ENCODE assay signal across 25 cellular contexts in the genomic region with DNA sequence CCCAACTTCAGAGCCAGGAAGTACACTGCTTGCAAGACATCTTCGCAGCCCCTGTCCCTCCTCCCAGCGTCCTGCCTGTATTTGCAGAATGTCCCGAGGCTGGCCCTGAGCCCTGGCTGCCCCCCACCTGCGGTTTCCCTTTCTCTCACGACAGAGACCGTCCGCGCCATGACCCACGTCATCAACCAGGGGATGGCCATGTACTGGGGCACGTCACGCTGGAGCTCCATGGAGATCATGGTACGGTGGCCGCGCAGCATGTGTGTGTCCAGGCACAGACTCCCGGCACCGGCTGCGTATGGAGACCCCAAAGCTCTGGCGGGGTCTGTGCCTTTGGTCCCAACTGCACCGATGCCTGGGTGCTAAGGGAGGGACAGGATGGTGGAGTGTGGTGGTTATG. TPM values are rescaled to one million over a fixed set of nuclear protein-coding genes. Genes with fewer than 3 reads are reported as not detected.
DNase-seq lines count a peak whose midpoint lies in the region; ATAC-seq, FAIRE-seq and TF ChIP-seq lines count a peak whose summit lies in the region.
"Had no signal": no experiment of that assay in that cellular context is flagged by ENCODE, and none has a peak within 500 bp of the region (broad histone marks: within the 10 kb centered on the region; RNA-seq: fewer than 3 reads in every experiment).

No MANE protein-coding gene starts in this region.

- intact Hi-C loops in natural killer cell (cut with micrococcal nuclease) (no loop called here), kidney (cut with DNase I) (no loop called here)

- TF ChIP-seq CTCF in natural killer cell (IDR thresholded peaks at IDR 0.05), result no peak
- no peak for TF ChIP-seq CTCF in kidney (IDR thresholded peaks at IDR 0.05; ENCODE audit: borderline replicate concordance, extremely low read depth, insufficient read depth)
- TF ChIP-seq CTCF in progenitor cell of endocrine pancreas (IDR thresholded peaks at IDR 0.05; ENCODE audit: unreplicated experiment), result no peak

- H3K9ac ChIP-seq in kidney (ENCODE audit: low read length in 2 of 2), result no peak overlapping the region
- H3K9ac ChIP-seq: GM23248 had no signal

- no peaks in the 10 kb centered on the region for H3K9me3 Mint-ChIP-seq in activated naive CD4-positive, alpha-beta T cell treated with anti-CD3 and anti-CD28 coated beads, Interleukin-2, amount 10 ng/mL, durations not matched to agents 7 days and 5 days
- H3K9me3 Mint-ChIP-seq in natural killer cell, result no peaks in the 10 kb centered on the region
- no peaks in the 10 kb centered on the region for H3K9me3 Mint-ChIP-seq in natural killer cell treated with Interleukin-12 subunit alpha and Interleukin-12 subunit beta and Interleukin-15 and Interleukin-18, amount 100 ng/mL, for 72 hours
- H3K9me3 Mint-ChIP-seq in progenitor cell of endocrine pancreas (ENCODE audit: low read depth), result no peaks in the 10 kb centered on the region
- H3K9me3 Mint-ChIP-seq: CD8-positive, alpha-beta memory T cell; H9; HFFc6 had no signal

- no peak for DNase-seq in activated naive CD4-positive, alpha-beta T cell treated with anti-CD3 and anti-CD28 coated beads, Interleukin-2, amount 10 ng/mL, durations not matched to agents 7 days and 5 days
- DNase-seq in activated naive CD4-positive, alpha-beta T cell treated with anti-CD3 and anti-CD28 coated beads, Interleukin-2, amount 50 U/mL, for 16 hours, result no peak
- DNase-seq in natural killer cell (no peak), kidney (peak; percentile 69), progenitor cell of endocrine pancreas (ENCODE audit: low spot score, unreplicated experiment) (no peak)
- no peak for DNase-seq in natural killer cell treated with Interleukin-12 subunit alpha and Interleukin-12 subunit beta and Interleukin-15 and Interleukin-18, amount 100 ng/mL, for 72 hours (ENCODE audit: low spot score)
- DNase-seq: Calu3, DMS153, GM23248, H9, HFFc6, MG63, NCI-H1417, NCI-H1694 treated with DMSO at 0.1 percent for 48 hours, NCI-H2081 treated with DMSO at 0.1 percent for 48 hours, NCI-H446 treated with DMSO at 0.1 percent for 48 hours, NCI-H526 treated with DMSO at 0.1 percent for 48 hours, OCI-M1, RPMI8226 had no signal

- no peaks in the 10 kb centered on the region for H3K27me3 Mint-ChIP-seq in activated naive CD4-positive, alpha-beta T cell treated with anti-CD3 and anti-CD28 coated beads, Interleukin-2, amount 10 ng/mL, durations not matched to agents 7 days and 5 days
- H3K27me3 Mint-ChIP-seq in natural killer cell (ENCODE audit: low read depth in 2 of 2) (no peaks in the 10 kb centered on the region), progenitor cell of endocrine pancreas (no peaks in the 10 kb centered on the region)
- H3K27me3 Mint-ChIP-seq in natural killer cell treated with Interleukin-12 subunit alpha and Interleukin-12 subunit beta and Interleukin-15 and Interleukin-18, amount 100 ng/mL, for 72 hours, result no peaks in the 10 kb centered on the region

- no peak for FAIRE-seq in kidney (lab: Jason Lieb, UNC)
- FAIRE-seq: A204.1, GM12892, GM18507 had no signal

- no peaks in the 10 kb centered on the region for H3K9me3 ChIP-seq in kidney (ENCODE audit: control insufficient read depth in 1 of 2, low read length in 2 of 2)
- H3K9me3 ChIP-seq: MG63 had no signal

- CTCF ChIA-PET in activated naive CD4-positive, alpha-beta T cell treated with anti-CD3 and anti-CD28 coated beads, Interleukin-2, amount 10 ng/mL, durations not matched to agents 7 days and 5 days (lab: Charles Lee), result no interaction called here

- H3K36me3 ChIP-seq in kidney (ENCODE audit: control insufficient read depth in 1 of 2, insufficient read depth in 2 of 2, low read length in 2 of 2), result peaks cover 0 to 3% of the 10 kb centered on the region in 2 donors
- H3K36me3 ChIP-seq: MG63 had no signal

- H3K27ac ChIP-seq in kidney (ENCODE audit: low read depth in 2 of 2, low read length in 2 of 2), result no peak overlapping the region
- H3K27ac ChIP-seq: C4-2B, GM23248 had no signal

- no peak overlapping the region for H3K4me3 ChIP-seq in kidney (ENCODE audit: low read length in 2 of 2)
- H3K4me3 ChIP-seq: GM23248, MG63 had no signal

- H3K36me3 Mint-ChIP-seq in activated naive CD4-positive, alpha-beta T cell treated with anti-CD3 and anti-CD28 coated beads, Interleukin-2, amount 10 ng/mL, durations not matched to agents 7 days and 5 days, result peaks cover 40% of the 10 kb centered on the region
- H3K36me3 Mint-ChIP-seq in natural killer cell (peaks cover 7% of the 10 kb centered on the region), progenitor cell of endocrine pancreas (ENCODE audit: insufficient read depth) (no peaks in the 10 kb centered on the region)
- peaks cover 5% of the 10 kb centered on the region for H3K36me3 Mint-ChIP-seq in natural killer cell treated with Interleukin-12 subunit alpha and Interleukin-12 subunit beta and Interleukin-15 and Interleukin-18, amount 100 ng/mL, for 72 hours

- no peaks in the 10 kb centered on the region for H3K4me1 Mint-ChIP-seq in activated naive CD4-positive, alpha-beta T cell treated with anti-CD3 and anti-CD28 coated beads, Interleukin-2, amount 10 ng/mL, durations not matched to agents 7 days and 5 days
- H3K4me1 Mint-ChIP-seq in natural killer cell (peaks cover 5 to 16% of the 10 kb centered on the region in 2 donors), progenitor cell of endocrine pancreas (ENCODE audit: low read depth) (no peaks in the 10 kb centered on the region)
- peaks cover 0 to 6% of the 10 kb centered on the region in 2 donors for H3K4me1 Mint-ChIP-seq in natural killer cell treated with Interleukin-12 subunit alpha and Interleukin-12 subunit beta and Interleukin-15 and Interleukin-18, amount 100 ng/mL, for 72 hours (ENCODE audit: low read depth in 2 of 2)

- no peaks in the 10 kb centered on the region for H3K4me1 ChIP-seq in kidney (ENCODE audit: control insufficient read depth in 1 of 2, insufficient read depth in 1 of 2, low read depth in 1 of 2, low read length in 2 of 2)

- H3K4me3 Mint-ChIP-seq in activated naive CD4-positive, alpha-beta T cell treated with anti-CD3 and anti-CD28 coated beads, Interleukin-2, amount 10 ng/mL, durations not matched to agents 7 days and 5 days, result no peak overlapping the region
- H3K4me3 Mint-ChIP-seq in natural killer cell (no peak overlapping the region), progenitor cell of endocrine pancreas (ENCODE audit: low read depth) (no peak overlapping the region)
- H3K4me3 Mint-ChIP-seq in natural killer cell treated with Interleukin-12 subunit alpha and Interleukin-12 subunit beta and Interleukin-15 and Interleukin-18, amount 100 ng/mL, for 72 hours, result no peak overlapping the region
- H3K4me3 Mint-ChIP-seq: CD8-positive, alpha-beta memory T cell; H9; HFFc6 had no signal

- no peak for ATAC-seq in natural killer cell
- ATAC-seq in natural killer cell treated with Interleukin-12 subunit alpha and Interleukin-12 subunit beta and Interleukin-15 and Interleukin-18, amount 100 ng/mL, for 72 hours, result no peak
- no peak for ATAC-seq in GM18502 (IDR thresholded peaks at IDR 0.05; ENCODE audit: poor library complexity, unreplicated experiment)

- H3K27ac Mint-ChIP-seq in activated naive CD4-positive, alpha-beta T cell treated with anti-CD3 and anti-CD28 coated beads, Interleukin-2, amount 10 ng/mL, durations not matched to agents 7 days and 5 days, result peak overlapping the region; percentile 6
- peak overlapping the region; percentile 2 to 38 for H3K27ac Mint-ChIP-seq in natural killer cell
- H3K27ac Mint-ChIP-seq in natural killer cell treated with Interleukin-12 subunit alpha and Interleukin-12 subunit beta and Interleukin-15 and Interleukin-18, amount 100 ng/mL, for 72 hours, result no peak overlapping the region
- H3K27ac Mint-ChIP-seq in progenitor cell of endocrine pancreas, result no peak overlapping the region
- H3K27ac Mint-ChIP-seq: HFFc6 had no signal

RNA-seq across cellular contexts. Expression of a gene that starts 48.6 kb away (rescaled TPM):
- total RNA-seq in natural killer cell (100 to 1,000 TPM; 387 to 749 (median 430) TPM), kidney (28.1 TPM), progenitor cell of endocrine pancreas (5.8 and 6.9 TPM in 2 replicates)
- 100 to 1,000 TPM; 157 to 360 TPM for total RNA-seq in natural killer cell treated with Interleukin-12 subunit alpha and Interleukin-12 subunit beta and Interleukin-15 and Interleukin-18, amount 100 ng/mL, for 72 hours
- 19.6 TPM for polyA plus RNA-seq in kidney (ENCODE audit: insufficient read depth, low read depth, low replicate concordance)

Comparison
In these comparisons a context has a peak if more than half of its experiments do, and no peak if none do; other contexts are left out.
1. H3K27ac Mint-ChIP-seq: peak in activated naive CD4-positive, alpha-beta T cell treated with anti-CD3 and anti-CD28 coated beads, Interleukin-2, amount 10 ng/mL, durations not matched to agents 7 days and 5 days (single experiment) and natural killer cell (2 of 2); none in natural killer cell treated with Interleukin-12 subunit alpha and Interleukin-12 subunit beta and Interleukin-15 and Interleukin-18, amount 100 ng/mL, for 72 hours (0 of 2) and progenitor cell of endocrine pancreas (single experiment).